ENCODE assay signal across 1 cellular context in the genomic region with DNA sequence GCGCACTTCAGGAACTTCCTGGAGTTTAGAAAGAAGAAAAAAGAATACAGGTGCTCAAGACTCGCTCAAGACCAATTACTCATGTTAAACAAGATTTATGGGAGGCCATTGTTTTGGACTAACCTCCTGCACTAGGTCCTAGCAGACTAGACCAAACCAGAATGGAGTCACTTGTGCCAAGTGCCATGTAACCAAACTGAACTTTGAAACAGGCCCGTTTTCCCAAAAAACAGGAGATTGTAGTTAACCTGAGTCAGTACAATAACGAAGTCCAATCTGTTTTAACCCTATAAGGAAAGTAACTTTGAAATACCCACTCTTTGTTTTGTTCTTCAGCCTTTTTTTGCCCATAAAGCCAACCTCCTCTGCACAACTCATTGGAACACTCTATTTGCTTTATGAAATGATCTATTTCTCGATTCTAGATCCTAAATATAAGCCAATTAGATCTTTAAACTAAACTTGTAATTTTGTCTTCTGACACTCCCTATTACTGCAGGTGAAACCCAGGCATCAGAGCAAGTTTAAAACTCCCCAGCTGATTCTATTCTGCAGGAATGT.
A peak's percentile ranks its signal among the peaks of the same experiment; 100 is the strongest.
TF ChIP-seq lines count a peak whose summit lies in the region.

No MANE protein-coding gene starts in this region.

TF ChIP-seq in K562, 482 proteins besides CTCF, POLR2A, EP300 and RAD21 (continued from another document and continues in another):
- TF ChIP-seq, protein P1, sequence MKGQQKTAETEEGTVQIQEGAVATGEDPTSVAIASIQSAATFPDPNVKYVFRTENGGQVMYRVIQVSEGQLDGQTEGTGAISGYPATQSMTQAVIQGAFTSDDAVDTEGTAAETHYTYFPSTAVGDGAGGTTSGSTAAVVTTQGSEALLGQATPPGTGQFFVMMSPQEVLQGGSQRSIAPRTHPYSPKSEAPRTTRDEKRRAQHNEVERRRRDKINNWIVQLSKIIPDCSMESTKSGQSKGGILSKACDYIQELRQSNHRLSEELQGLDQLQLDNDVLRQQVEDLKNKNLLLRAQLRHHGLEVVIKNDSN (CRISPR knock-in tag; IDR thresholded peaks at IDR 0.05), result no peak
- 0 out of 2 replicates have a peak, but pooled peaks have one; percentile 7 for TF ChIP-seq GTF2E2 (tag; IDR thresholded peaks at IDR 0.05)
- TF ChIP-seq, protein P2, sequence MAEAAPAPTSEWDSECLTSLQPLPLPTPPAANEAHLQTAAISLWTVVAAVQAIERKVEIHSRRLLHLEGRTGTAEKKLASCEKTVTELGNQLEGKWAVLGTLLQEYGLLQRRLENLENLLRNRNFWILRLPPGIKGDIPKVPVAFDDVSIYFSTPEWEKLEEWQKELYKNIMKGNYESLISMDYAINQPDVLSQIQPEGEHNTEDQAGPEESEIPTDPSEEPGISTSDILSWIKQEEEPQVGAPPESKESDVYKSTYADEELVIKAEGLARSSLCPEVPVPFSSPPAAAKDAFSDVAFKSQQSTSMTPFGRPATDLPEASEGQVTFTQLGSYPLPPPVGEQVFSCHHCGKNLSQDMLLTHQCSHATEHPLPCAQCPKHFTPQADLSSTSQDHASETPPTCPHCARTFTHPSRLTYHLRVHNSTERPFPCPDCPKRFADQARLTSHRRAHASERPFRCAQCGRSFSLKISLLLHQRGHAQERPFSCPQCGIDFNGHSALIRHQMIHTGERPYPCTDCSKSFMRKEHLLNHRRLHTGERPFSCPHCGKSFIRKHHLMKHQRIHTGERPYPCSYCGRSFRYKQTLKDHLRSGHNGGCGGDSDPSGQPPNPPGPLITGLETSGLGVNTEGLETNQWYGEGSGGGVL (CRISPR knock-in tag; IDR thresholded peaks at IDR 0.05), result no peak
- TF ChIP-seq, protein P3, sequence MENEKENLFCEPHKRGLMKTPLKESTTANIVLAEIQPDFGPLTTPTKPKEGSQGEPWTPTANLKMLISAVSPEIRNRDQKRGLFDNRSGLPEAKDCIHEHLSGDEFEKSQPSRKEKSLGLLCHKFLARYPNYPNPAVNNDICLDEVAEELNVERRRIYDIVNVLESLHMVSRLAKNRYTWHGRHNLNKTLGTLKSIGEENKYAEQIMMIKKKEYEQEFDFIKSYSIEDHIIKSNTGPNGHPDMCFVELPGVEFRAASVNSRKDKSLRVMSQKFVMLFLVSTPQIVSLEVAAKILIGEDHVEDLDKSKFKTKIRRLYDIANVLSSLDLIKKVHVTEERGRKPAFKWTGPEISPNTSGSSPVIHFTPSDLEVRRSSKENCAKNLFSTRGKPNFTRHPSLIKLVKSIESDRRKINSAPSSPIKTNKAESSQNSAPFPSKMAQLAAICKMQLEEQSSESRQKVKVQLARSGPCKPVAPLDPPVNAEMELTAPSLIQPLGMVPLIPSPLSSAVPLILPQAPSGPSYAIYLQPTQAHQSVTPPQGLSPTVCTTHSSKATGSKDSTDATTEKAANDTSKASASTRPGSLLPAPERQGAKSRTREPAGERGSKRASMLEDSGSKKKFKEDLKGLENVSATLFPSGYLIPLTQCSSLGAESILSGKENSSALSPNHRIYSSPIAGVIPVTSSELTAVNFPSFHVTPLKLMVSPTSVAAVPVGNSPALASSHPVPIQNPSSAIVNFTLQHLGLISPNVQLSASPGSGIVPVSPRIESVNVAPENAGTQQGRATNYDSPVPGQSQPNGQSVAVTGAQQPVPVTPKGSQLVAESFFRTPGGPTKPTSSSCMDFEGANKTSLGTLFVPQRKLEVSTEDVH (IDR thresholded peaks at IDR 0.05; ENCODE audit: low read depth, partially characterized antibody), result no peak
- peak; percentile 87 for TF ChIP-seq TCFL5 (CRISPR knock-in tag; conservative IDR thresholded peaks at IDR 0.05)
- TF ChIP-seq ZNF699 (CRISPR knock-in tag; IDR thresholded peaks at IDR 0.05; ENCODE audit: insufficient replicate concordance), result peak; percentile 76
- peak; percentile 81 for TF ChIP-seq ZNF584 (CRISPR knock-in tag; IDR thresholded peaks at IDR 0.05; ENCODE audit: low read depth)
- peak; percentile 66 for TF ChIP-seq TEAD2 (tag; IDR thresholded peaks at IDR 0.05)
- TF ChIP-seq, protein P4, sequence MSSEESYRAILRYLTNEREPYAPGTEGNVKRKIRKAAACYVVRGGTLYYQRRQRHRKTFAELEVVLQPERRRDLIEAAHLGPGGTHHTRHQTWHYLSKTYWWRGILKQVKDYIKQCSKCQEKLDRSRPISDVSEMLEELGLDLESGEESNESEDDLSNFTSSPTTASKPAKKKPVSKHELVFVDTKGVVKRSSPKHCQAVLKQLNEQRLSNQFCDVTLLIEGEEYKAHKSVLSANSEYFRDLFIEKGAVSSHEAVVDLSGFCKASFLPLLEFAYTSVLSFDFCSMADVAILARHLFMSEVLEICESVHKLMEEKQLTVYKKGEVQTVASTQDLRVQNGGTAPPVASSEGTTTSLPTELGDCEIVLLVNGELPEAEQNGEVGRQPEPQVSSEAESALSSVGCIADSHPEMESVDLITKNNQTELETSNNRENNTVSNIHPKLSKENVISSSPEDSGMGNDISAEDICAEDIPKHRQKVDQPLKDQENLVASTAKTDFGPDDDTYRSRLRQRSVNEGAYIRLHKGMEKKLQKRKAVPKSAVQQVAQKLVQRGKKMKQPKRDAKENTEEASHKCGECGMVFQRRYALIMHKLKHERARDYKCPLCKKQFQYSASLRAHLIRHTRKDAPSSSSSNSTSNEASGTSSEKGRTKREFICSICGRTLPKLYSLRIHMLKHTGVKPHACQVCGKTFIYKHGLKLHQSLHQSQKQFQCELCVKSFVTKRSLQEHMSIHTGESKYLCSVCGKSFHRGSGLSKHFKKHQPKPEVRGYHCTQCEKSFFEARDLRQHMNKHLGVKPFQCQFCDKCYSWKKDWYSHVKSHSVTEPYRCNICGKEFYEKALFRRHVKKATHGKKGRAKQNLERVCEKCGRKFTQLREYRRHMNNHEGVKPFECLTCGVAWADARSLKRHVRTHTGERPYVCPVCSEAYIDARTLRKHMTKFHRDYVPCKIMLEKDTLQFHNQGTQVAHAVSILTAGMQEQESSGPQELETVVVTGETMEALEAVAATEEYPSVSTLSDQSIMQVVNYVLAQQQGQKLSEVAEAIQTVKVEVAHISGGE (CRISPR knock-in tag; IDR thresholded peaks at IDR 0.05), result peak in 1 of 3 experiments; percentile 73; a peak in 2 of 6 replicates
- peak; percentile 71 for TF ChIP-seq BACH1 (tag; IDR thresholded peaks at IDR 0.05)
- TF ChIP-seq, protein P5, sequence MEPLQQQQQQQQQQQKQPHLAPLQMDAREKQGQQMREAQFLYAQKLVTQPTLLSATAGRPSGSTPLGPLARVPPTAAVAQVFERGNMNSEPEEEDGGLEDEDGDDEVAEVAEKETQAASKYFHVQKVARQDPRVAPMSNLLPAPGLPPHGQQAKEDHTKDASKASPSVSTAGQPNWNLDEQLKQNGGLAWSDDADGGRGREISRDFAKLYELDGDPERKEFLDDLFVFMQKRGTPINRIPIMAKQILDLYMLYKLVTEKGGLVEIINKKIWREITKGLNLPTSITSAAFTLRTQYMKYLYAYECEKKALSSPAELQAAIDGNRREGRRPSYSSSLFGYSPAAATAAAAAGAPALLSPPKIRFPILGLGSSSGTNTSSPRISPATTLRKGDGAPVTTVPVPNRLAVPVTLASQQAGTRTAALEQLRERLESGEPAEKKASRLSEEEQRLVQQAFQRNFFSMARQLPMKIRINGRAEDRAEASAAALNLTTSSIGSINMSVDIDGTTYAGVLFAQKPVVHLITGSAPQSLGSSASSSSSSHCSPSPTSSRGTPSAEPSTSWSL (CRISPR knock-in tag; IDR thresholded peaks at IDR 0.05; ENCODE audit: borderline replicate concordance), result no peak
- TF ChIP-seq SUPT5H (IDR thresholded peaks at IDR 0.05), result no peak
- TF ChIP-seq GABPB2 (CRISPR knock-in tag; conservative IDR thresholded peaks at IDR 0.05), result no peak
- peak; percentile 83 for TF ChIP-seq PTRF (tag; IDR thresholded peaks at IDR 0.05)
- 0 out of 2 replicates have a peak, but pooled peaks have one; percentile 17 for TF ChIP-seq ZNF133 (CRISPR knock-in tag; IDR thresholded peaks at IDR 0.05)
- TF ChIP-seq ETV1 (tag; conservative IDR thresholded peaks at IDR 0.05; ENCODE audit: low read depth), result peak; percentile 51; the same call in 1 of the 2 replicates
- TF ChIP-seq ZNF239 (CRISPR knock-in tag; IDR thresholded peaks at IDR 0.05), result peak; percentile 71
- TF ChIP-seq, protein P6, sequence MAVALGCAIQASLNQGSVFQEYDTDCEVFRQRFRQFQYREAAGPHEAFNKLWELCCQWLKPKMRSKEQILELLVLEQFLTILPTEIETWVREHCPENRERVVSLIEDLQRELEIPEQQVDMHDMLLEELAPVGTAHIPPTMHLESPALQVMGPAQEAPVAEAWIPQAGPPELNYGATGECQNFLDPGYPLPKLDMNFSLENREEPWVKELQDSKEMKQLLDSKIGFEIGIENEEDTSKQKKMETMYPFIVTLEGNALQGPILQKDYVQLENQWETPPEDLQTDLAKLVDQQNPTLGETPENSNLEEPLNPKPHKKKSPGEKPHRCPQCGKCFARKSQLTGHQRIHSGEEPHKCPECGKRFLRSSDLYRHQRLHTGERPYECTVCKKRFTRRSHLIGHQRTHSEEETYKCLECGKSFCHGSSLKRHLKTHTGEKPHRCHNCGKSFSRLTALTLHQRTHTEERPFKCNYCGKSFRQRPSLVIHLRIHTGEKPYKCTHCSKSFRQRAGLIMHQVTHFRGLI (CRISPR knock-in tag; IDR thresholded peaks at IDR 0.05), result peak; percentile 88
- no peak for TF ChIP-seq ESRRB (CRISPR knock-in tag; IDR thresholded peaks at IDR 0.05; ENCODE audit: borderline replicate concordance)
- TF ChIP-seq ZBTB17 (CRISPR knock-in tag; IDR thresholded peaks at IDR 0.05), result peak; percentile 62; the same call in 1 of the 2 replicates
- TF ChIP-seq PYGO2 (tag; IDR thresholded peaks at IDR 0.05), result peak; percentile 83
- peak; percentile 62 for TF ChIP-seq ELF2 (CRISPR knock-in tag; IDR thresholded peaks at IDR 0.05)
- TF ChIP-seq ELF1 (tag; IDR thresholded peaks at IDR 0.05), result 0 out of 2 replicates have a peak, but pooled peaks have one; percentile 1
- TF ChIP-seq, protein P7, sequence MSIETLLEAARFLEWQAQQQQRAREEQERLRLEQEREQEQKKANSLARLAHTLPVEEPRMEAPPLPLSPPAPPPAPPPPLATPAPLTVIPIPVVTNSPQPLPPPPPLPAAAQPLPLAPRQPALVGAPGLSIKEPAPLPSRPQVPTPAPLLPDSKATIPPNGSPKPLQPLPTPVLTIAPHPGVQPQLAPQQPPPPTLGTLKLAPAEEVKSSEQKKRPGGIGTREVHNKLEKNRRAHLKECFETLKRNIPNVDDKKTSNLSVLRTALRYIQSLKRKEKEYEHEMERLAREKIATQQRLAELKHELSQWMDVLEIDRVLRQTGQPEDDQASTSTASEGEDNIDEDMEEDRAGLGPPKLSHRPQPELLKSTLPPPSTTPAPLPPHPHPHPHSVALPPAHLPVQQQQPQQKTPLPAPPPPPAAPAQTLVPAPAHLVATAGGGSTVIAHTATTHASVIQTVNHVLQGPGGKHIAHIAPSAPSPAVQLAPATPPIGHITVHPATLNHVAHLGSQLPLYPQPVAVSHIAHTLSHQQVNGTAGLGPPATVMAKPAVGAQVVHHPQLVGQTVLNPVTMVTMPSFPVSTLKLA (conservative IDR thresholded peaks at IDR 0.05), result no peak
- TF ChIP-seq BCL6 (CRISPR knock-in tag; IDR thresholded peaks at IDR 0.05), result peak; percentile 84
- TF ChIP-seq, protein P8, sequence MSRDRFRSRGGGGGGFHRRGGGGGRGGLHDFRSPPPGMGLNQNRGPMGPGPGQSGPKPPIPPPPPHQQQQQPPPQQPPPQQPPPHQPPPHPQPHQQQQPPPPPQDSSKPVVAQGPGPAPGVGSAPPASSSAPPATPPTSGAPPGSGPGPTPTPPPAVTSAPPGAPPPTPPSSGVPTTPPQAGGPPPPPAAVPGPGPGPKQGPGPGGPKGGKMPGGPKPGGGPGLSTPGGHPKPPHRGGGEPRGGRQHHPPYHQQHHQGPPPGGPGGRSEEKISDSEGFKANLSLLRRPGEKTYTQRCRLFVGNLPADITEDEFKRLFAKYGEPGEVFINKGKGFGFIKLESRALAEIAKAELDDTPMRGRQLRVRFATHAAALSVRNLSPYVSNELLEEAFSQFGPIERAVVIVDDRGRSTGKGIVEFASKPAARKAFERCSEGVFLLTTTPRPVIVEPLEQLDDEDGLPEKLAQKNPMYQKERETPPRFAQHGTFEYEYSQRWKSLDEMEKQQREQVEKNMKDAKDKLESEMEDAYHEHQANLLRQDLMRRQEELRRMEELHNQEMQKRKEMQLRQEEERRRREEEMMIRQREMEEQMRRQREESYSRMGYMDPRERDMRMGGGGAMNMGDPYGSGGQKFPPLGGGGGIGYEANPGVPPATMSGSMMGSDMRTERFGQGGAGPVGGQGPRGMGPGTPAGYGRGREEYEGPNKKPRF (IDR thresholded peaks at IDR 0.05; ENCODE audit: low read depth, low read length), result no peak
- TF ChIP-seq LEF1 (IDR thresholded peaks at IDR 0.05), result no peak
- no peak for TF ChIP-seq GABPB1 (CRISPR knock-in tag; IDR thresholded peaks at IDR 0.05)
- TF ChIP-seq POLR2B (IDR thresholded peaks at IDR 0.05; ENCODE audit: low read depth, partially characterized antibody), result no peak
- no peak for TF ChIP-seq TCF7L2 (IDR thresholded peaks at IDR 0.05; ENCODE audit: low read depth, low read length)
- TF ChIP-seq, protein P9, sequence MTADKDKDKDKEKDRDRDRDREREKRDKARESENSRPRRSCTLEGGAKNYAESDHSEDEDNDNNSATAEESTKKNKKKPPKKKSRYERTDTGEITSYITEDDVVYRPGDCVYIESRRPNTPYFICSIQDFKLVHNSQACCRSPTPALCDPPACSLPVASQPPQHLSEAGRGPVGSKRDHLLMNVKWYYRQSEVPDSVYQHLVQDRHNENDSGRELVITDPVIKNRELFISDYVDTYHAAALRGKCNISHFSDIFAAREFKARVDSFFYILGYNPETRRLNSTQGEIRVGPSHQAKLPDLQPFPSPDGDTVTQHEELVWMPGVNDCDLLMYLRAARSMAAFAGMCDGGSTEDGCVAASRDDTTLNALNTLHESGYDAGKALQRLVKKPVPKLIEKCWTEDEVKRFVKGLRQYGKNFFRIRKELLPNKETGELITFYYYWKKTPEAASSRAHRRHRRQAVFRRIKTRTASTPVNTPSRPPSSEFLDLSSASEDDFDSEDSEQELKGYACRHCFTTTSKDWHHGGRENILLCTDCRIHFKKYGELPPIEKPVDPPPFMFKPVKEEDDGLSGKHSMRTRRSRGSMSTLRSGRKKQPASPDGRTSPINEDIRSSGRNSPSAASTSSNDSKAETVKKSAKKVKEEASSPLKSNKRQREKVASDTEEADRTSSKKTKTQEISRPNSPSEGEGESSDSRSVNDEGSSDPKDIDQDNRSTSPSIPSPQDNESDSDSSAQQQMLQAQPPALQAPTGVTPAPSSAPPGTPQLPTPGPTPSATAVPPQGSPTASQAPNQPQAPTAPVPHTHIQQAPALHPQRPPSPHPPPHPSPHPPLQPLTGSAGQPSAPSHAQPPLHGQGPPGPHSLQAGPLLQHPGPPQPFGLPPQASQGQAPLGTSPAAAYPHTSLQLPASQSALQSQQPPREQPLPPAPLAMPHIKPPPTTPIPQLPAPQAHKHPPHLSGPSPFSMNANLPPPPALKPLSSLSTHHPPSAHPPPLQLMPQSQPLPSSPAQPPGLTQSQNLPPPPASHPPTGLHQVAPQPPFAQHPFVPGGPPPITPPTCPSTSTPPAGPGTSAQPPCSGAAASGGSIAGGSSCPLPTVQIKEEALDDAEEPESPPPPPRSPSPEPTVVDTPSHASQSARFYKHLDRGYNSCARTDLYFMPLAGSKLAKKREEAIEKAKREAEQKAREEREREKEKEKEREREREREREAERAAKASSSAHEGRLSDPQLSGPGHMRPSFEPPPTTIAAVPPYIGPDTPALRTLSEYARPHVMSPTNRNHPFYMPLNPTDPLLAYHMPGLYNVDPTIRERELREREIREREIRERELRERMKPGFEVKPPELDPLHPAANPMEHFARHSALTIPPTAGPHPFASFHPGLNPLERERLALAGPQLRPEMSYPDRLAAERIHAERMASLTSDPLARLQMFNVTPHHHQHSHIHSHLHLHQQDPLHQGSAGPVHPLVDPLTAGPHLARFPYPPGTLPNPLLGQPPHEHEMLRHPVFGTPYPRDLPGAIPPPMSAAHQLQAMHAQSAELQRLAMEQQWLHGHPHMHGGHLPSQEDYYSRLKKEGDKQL (CRISPR knock-in tag; IDR thresholded peaks at IDR 0.05; ENCODE audit: borderline replicate concordance), result no peak
- TF ChIP-seq ZNF76 (CRISPR knock-in tag; IDR thresholded peaks at IDR 0.05; ENCODE audit: borderline replicate concordance), result peak; percentile 66; the same call in 1 of the 2 replicates
- no peak for TF ChIP-seq POLR2AphosphoS5 (IDR thresholded peaks at IDR 0.05; ENCODE audit: control insufficient read depth, insufficient read depth, low read depth, low read length)
- TF ChIP-seq MEF2D (tag; conservative IDR thresholded peaks at IDR 0.05; ENCODE audit: low read depth), result peak; percentile 54; the same call in 1 of the 2 replicates
